Comparison of ENCODE assay signal across 8 cellular contexts in the genomic region with DNA sequence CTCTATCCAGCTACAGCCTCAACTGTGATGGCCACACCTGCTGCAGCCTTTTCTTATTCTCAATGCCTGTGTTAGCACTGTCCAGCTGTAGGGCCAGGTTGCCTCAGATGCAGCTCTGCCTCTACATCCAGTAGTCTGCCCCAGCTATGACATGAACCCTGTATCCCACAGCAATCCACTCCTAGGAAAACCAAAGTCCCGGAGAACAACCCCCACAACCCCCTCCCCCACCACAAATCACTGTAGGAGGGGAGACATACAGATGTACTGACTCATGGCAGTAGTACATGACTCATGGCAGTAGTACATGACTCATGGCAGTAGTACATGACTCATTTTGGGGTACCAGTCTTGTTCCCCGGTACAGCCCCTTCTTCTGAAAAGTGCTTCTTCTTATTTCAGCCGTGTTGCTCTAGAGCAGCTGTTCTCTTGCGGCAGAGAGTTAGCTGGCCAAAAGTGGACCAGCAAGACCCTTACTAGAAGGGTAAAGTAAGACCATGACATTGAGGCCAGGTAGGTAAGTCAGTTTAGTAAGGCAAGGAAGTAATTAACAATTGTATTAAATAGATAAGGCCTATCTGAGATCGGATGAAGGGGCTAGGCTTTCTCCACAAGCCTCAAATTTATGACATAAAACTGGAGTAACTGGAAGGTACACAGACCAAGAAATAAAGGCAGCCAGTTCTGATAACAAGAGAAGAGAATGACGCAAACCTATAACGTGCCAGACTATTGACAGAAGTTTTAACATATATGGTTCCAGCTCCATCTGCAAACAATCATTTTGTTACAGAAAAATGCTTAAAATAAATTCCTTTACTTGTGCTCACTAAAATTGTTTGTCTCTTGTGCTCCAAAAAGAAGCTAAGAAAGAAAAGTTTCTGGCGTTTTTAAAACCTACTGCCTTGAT.
DNase-seq lines count a peak whose midpoint lies in the region; ATAC-seq and TF ChIP-seq lines count a peak whose summit lies in the region.

No MANE protein-coding gene starts in this region.

- H3K36me3 ChIP-seq in breast epithelium (no peaks in the 10 kb centered on the region), uterus (no peaks in the 10 kb centered on the region)

- BruUV-seq in MCF 10A (replicated peaks; lab: Mats Ljungman, UMichigan): no TSS peak

- peak; percentile 91 for ATAC-seq in HG03060 (IDR thresholded peaks at IDR 0.05; ENCODE audit: low read depth, unreplicated experiment)
- peak; percentile 60 for ATAC-seq in activated naive CD8-positive, alpha-beta T cell treated with anti-CD3 and anti-CD28 coated beads, Interleukin-2, amount 50 U/mL, for 24 hours

- peak overlapping the region; percentile 49 for H3K27ac Mint-ChIP-seq in MCF 10A (ENCODE audit: low read depth, unreplicated experiment)
- no peak overlapping the region for H3K27ac Mint-ChIP-seq in activated naive CD8-positive, alpha-beta T cell treated with anti-CD3 and anti-CD28 coated beads, Interleukin-2, amount 50 U/mL, for 24 hours

- CTCF ChIA-PET in MCF 10A (lab: Yijun Ruan, JAX): interaction anchor here (0.8 kb wide), 1 partner anchor 414 kb away, joined by 3 read pairs; no protein-coding TSS in a partner anchor

- H3K27me3 ChIP-seq in breast epithelium: no peaks in the 10 kb centered on the region
- H3K27me3 ChIP-seq in uterus: no peaks in the 10 kb centered on the region

- H3K27ac ChIP-seq in breast epithelium (no peak overlapping the region), uterus (no peak overlapping the region)

- intact Hi-C loops in MCF 10A (cut with micrococcal nuclease) (no loop called here), breast epithelium (cut with DNase I; ENCODE audit: low total_unique reads) (no loop called here), uterus (cut with DNase I; ENCODE audit: low total_unique reads) (no loop called here)

- no peak overlapping the region for H3K4me3 ChIP-seq in breast epithelium
- H3K4me3 ChIP-seq in uterus: no peak overlapping the region

- TF ChIP-seq POLR2A in breast epithelium (IDR thresholded peaks at IDR 0.05): no peak
- no peak for TF ChIP-seq POLR2A in uterus (IDR thresholded peaks at IDR 0.05)

- POLR2A ChIA-PET in MCF 10A (lab: Yijun Ruan, JAX): interaction anchor here (0.7 to 0.8 kb wide), 2 partner anchors 10 to 40 kb away, joined by 3 read pairs; no protein-coding TSS in a partner anchor

- H3K4me1 ChIP-seq in breast epithelium: no peaks in the 10 kb centered on the region
- H3K4me1 ChIP-seq in uterus: no peaks in the 10 kb centered on the region

- H3K27me3 Mint-ChIP-seq in MCF 10A (ENCODE audit: insufficient read depth, unreplicated experiment): no peaks in the 10 kb centered on the region
- no peaks in the 10 kb centered on the region for H3K27me3 Mint-ChIP-seq in activated naive CD8-positive, alpha-beta T cell treated with anti-CD3 and anti-CD28 coated beads, Interleukin-2, amount 50 U/mL, for 24 hours

- H3K9me3 ChIP-seq in breast epithelium: peaks cover 0 to 6% of the 10 kb centered on the region in 2 donors
- no peaks in the 10 kb centered on the region for H3K9me3 ChIP-seq in uterus

- no peak for TF ChIP-seq CTCF in MCF 10A (IDR thresholded peaks at IDR 0.05; ENCODE audit: unreplicated experiment)
- no peak for TF ChIP-seq CTCF in breast epithelium (IDR thresholded peaks at IDR 0.05)
- TF ChIP-seq CTCF in uterus (IDR thresholded peaks at IDR 0.05): no peak

- H3K4me1 Mint-ChIP-seq in MCF 10A (ENCODE audit: insufficient read depth, unreplicated experiment): peaks cover 23% of the 10 kb centered on the region
- H3K4me1 Mint-ChIP-seq in activated naive CD8-positive, alpha-beta T cell treated with anti-CD3 and anti-CD28 coated beads, Interleukin-2, amount 50 U/mL, for 24 hours: peaks cover 4% of the 10 kb centered on the region

- peaks cover 7% of the 10 kb centered on the region for H3K9me3 Mint-ChIP-seq in MCF 10A (ENCODE audit: unreplicated experiment)
- H3K9me3 Mint-ChIP-seq in activated naive CD8-positive, alpha-beta T cell treated with anti-CD3 and anti-CD28 coated beads, Interleukin-2, amount 50 U/mL, for 24 hours: no peaks in the 10 kb centered on the region

- DNase-seq in MCF 10A (ENCODE audit: unreplicated experiment) (peak; percentile 81), breast epithelium (ENCODE audit: low spot score in 2 of 2) (no peak), NCI-H2227 (lab: John Stamatoyannopoulos, UW; ENCODE audit: unreplicated experiment) (no peak), uterus (no peak), NOMO-1 treated with DMSO at 0.1 percent for 48 hours (lab: John Stamatoyannopoulos, UW; ENCODE audit: unreplicated experiment) (no peak), iPS-NIHi7 (ENCODE audit: extremely low spot score) (no peak)
- DNase-seq in activated naive CD8-positive, alpha-beta T cell treated with anti-CD3 and anti-CD28 coated beads, Interleukin-2, amount 50 U/mL, for 24 hours: peak; percentile 5

- H3K36me3 Mint-ChIP-seq in MCF 10A (ENCODE audit: insufficient read depth, unreplicated experiment): no peaks in the 10 kb centered on the region
- no peaks in the 10 kb centered on the region for H3K36me3 Mint-ChIP-seq in activated naive CD8-positive, alpha-beta T cell treated with anti-CD3 and anti-CD28 coated beads, Interleukin-2, amount 50 U/mL, for 24 hours (ENCODE audit: low read depth)

- H3K4me3 Mint-ChIP-seq in MCF 10A (ENCODE audit: unreplicated experiment): no peak overlapping the region
- H3K4me3 Mint-ChIP-seq in activated naive CD8-positive, alpha-beta T cell treated with anti-CD3 and anti-CD28 coated beads, Interleukin-2, amount 50 U/mL, for 24 hours: no peak overlapping the region

Comparison
In these comparisons a context has a peak if more than half of its experiments do, and no peak if none do; other contexts are left out.
1. DNase-seq: peak in MCF 10A (single experiment) and activated naive CD8-positive, alpha-beta T cell treated with anti-CD3 and anti-CD28 coated beads, Interleukin-2, amount 50 U/mL, for 24 hours (single experiment); none in breast epithelium (0 of 2), NCI-H2227 (single experiment), uterus (0 of 2), NOMO-1 treated with DMSO at 0.1 percent for 48 hours (single experiment) and iPS-NIHi7 (single experiment).